ENCODE assay signal across 31 cellular contexts in genomic region chr22:22480940-22481339, GRCh38. TPM values are rescaled to one million over a fixed set of nuclear protein-coding genes. Genes with fewer than 3 reads are reported as not detected.
"Had no signal": no experiment of that assay in that cellular context is flagged by ENCODE, and none has a peak within 500 bp of the region (broad histone marks: within the 10 kb centered on the region; RNA-seq: fewer than 3 reads in every experiment).

No MANE protein-coding gene starts in this region.

- DNase-seq: dorsolateral prefrontal cortex; effector CD8-positive, alpha-beta T cell; endodermal cell; gastrocnemius medialis; head of caudate nucleus; kidney; left lung; naive thymus-derived CD4-positive, alpha-beta T cell; stimulated activated CD4-positive, alpha-beta T cell treated with anti-CD3 and anti-CD28 coated beads, Interleukin-12 subunit alpha, Interleukin-12 subunit beta, amount 100 ng/mL, for 4 hours; stimulated activated CD4-positive, alpha-beta T cell treated with anti-CD3 and anti-CD28 coated beads, Interleukin-1b, Interleukin-23, amount 100 ng/mL, for 48 hours; stimulated activated CD4-positive, alpha-beta T cell treated with anti-CD3 and anti-CD28 coated beads, Interleukin-4, amount 100 ng/mL, for 1 hour; stimulated activated CD8-positive, alpha-beta memory T cell treated with anti-CD3 and anti-CD28 coated beads, Interleukin-4, amount 100 ng/mL, for 48 hours; stimulated activated naive CD4-positive, alpha-beta T cell; stimulated activated naive CD8-positive, alpha-beta T cell treated with anti-CD3 and anti-CD28 coated beads, Interleukin-15, amount 100 ng/mL, for 72 hours; transverse colon; upper lobe of right lung had no signal

- H3K79me2 ChIP-seq: parathyroid adenoma had no signal

- H3K9me3 Mint-ChIP-seq: endodermal cell; mesothelial cell of epicardium; naive thymus-derived CD4-positive, alpha-beta T cell; nephron; neural progenitor cell; stimulated activated naive CD8-positive, alpha-beta T cell treated with anti-CD3 and anti-CD28 coated beads, Interleukin-15, amount 100 ng/mL, for 72 hours had no signal

- H3K27ac Mint-ChIP-seq: endodermal cell; mesothelial cell of epicardium; naive thymus-derived CD4-positive, alpha-beta T cell; nephron; neural progenitor cell; progenitor cell of endocrine pancreas had no signal

- H3K4me3 Mint-ChIP-seq: endodermal cell; mesothelial cell of epicardium; naive thymus-derived CD4-positive, alpha-beta T cell; nephron; neural progenitor cell; stimulated activated naive CD8-positive, alpha-beta T cell treated with anti-CD3 and anti-CD28 coated beads, Interleukin-15, amount 100 ng/mL, for 72 hours had no signal

- H3K36me3 ChIP-seq: gastrocnemius medialis, left lung, neural progenitor cell, right atrium auricular region, suprapubic skin, transverse colon, upper lobe of right lung, vagina had no signal

- H3K9ac ChIP-seq: neural progenitor cell, parathyroid adenoma had no signal

- H2AFZ ChIP-seq: neural progenitor cell, parathyroid adenoma had no signal

- H3K27me3 ChIP-seq: dorsolateral prefrontal cortex, gastrocnemius medialis, left lung, neural progenitor cell, right atrium auricular region, suprapubic skin, transverse colon, vagina had no signal

- H3K27me3 Mint-ChIP-seq: stimulated activated naive CD8-positive, alpha-beta T cell treated with anti-CD3 and anti-CD28 coated beads, Interleukin-15, amount 100 ng/mL, for 72 hours had no signal

- H3K4me1 Mint-ChIP-seq: endodermal cell; mesothelial cell of epicardium; naive thymus-derived CD4-positive, alpha-beta T cell; neural progenitor cell; stimulated activated naive CD8-positive, alpha-beta T cell treated with anti-CD3 and anti-CD28 coated beads, Interleukin-15, amount 100 ng/mL, for 72 hours had no signal

- ATAC-seq: esophagus mucosa; gastrocnemius medialis; left lung; naive thymus-derived CD4-positive, alpha-beta T cell; sciatic nerve; stimulated activated naive CD8-positive, alpha-beta T cell treated with anti-CD3 and anti-CD28 coated beads, Interleukin-15, amount 100 ng/mL, for 72 hours; upper lobe of right lung had no signal

- H3K4me1 ChIP-seq: gastrocnemius medialis, left lung, neural progenitor cell, parathyroid adenoma, right atrium auricular region, suprapubic skin, transverse colon, upper lobe of right lung, vagina had no signal

- FAIRE-seq: kidney had no signal

- H3K4me2 ChIP-seq: neural progenitor cell, smooth muscle cell had no signal

- H3K4me3 ChIP-seq: dorsolateral prefrontal cortex, gastrocnemius medialis, left lung, neural progenitor cell, right atrium auricular region, smooth muscle cell, suprapubic skin, transverse colon, upper lobe of right lung, vagina had no signal

- H3K9me3 ChIP-seq: gastrocnemius medialis, left lung, right atrium auricular region, suprapubic skin, transverse colon, upper lobe of right lung, vagina had no signal

- H3K27ac ChIP-seq: dorsolateral prefrontal cortex, epithelial cell of prostate, gastrocnemius medialis, left lung, neural progenitor cell, parathyroid adenoma, right atrium auricular region, suprapubic skin, transverse colon, upper lobe of right lung, vagina had no signal

RNA-seq across cellular contexts. Expression of gene ZNF280A, which starts 39.1 kb away (rescaled TPM):
- total RNA-seq: esophagus mucosa; gastrocnemius medialis; kidney; left lung; lung microvascular endothelial cell; mucosa of gallbladder; naive thymus-derived CD4-positive, alpha-beta T cell; osteoblast; progenitor cell of endocrine pancreas; right atrium auricular region; sciatic nerve; smooth muscle cell; suprapubic skin; transverse colon; upper lobe of right lung; vagina had no signal
- polyA plus RNA-seq: naive thymus-derived CD4-positive, alpha-beta T cell had no signal
